Comparison of ENCODE assay signal across 1 cellular context in the genomic region with DNA sequence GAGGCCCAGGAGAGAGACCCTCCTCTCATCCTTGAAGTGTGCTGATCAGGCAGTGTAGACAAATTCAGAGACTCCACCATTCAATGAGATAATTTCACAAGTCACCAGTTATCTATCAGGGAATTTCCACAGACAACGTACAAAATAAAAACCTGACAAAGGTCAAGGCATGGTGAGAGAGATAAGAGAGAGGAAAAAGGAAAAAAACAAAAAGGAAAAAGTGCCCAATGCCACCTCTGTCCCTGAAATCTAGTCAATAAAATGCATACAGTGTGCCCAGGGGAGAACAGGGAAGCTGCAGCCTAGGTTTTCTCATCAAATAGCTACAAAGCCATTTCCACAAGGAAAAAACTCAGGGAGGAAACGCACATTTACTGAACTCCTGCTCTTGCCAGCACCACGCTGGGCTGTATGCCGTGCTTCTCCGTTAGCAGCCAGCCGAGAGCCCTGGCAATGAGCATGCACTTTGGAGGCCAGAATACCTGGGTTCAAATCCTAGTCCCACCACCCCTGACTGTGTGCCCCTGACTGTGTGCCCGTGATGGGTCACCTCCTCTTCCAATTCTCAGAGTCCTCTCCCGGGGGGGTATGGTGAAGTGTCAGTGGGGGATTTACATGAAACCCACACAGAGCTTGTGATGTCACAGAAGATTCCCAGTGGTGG.
TF ChIP-seq lines count a peak whose summit lies in the region.

No MANE protein-coding gene starts in this region.

TF ChIP-seq in K562, 482 proteins besides CTCF, POLR2A, EP300 and RAD21 (continued from another document and continues in another):
- TF ChIP-seq, protein P1, sequence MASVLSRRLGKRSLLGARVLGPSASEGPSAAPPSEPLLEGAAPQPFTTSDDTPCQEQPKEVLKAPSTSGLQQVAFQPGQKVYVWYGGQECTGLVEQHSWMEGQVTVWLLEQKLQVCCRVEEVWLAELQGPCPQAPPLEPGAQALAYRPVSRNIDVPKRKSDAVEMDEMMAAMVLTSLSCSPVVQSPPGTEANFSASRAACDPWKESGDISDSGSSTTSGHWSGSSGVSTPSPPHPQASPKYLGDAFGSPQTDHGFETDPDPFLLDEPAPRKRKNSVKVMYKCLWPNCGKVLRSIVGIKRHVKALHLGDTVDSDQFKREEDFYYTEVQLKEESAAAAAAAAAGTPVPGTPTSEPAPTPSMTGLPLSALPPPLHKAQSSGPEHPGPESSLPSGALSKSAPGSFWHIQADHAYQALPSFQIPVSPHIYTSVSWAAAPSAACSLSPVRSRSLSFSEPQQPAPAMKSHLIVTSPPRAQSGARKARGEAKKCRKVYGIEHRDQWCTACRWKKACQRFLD (CRISPR knock-in tag; IDR thresholded peaks at IDR 0.05), result no peak
- TF ChIP-seq CHD4 (IDR thresholded peaks at IDR 0.05; ENCODE audit: insufficient read depth, insufficient replicate concordance, low read depth, low read length, poor library complexity, severe bottlenecking), result no peak
- TF ChIP-seq ZNF253 (CRISPR knock-in tag; conservative IDR thresholded peaks at IDR 0.05), result no peak
- no peak for TF ChIP-seq ILF3 (IDR thresholded peaks at IDR 0.05; ENCODE audit: borderline replicate concordance)
- TF ChIP-seq, protein P2, sequence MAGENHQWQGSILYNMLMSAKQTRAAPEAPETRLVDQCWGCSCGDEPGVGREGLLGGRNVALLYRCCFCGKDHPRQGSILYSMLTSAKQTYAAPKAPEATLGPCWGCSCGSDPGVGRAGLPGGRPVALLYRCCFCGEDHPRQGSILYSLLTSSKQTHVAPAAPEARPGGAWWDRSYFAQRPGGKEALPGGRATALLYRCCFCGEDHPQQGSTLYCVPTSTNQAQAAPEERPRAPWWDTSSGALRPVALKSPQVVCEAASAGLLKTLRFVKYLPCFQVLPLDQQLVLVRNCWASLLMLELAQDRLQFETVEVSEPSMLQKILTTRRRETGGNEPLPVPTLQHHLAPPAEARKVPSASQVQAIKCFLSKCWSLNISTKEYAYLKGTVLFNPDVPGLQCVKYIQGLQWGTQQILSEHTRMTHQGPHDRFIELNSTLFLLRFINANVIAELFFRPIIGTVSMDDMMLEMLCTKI (IDR thresholded peaks at IDR 0.05; ENCODE audit: partially characterized antibody), result no peak
- no peak for TF ChIP-seq MYNN (IDR thresholded peaks at IDR 0.05)
- no peak for TF ChIP-seq MYNN (CRISPR knock-in tag; IDR thresholded peaks at IDR 0.05)
- no peak for TF ChIP-seq ZNF77 (CRISPR knock-in tag; IDR thresholded peaks at IDR 0.05)
- TF ChIP-seq RFX5 (IDR thresholded peaks at IDR 0.05; ENCODE audit: low read depth, low read length), result no peak
- TF ChIP-seq PHF20 (IDR thresholded peaks at IDR 0.05; ENCODE audit: partially characterized antibody), result no peak
- TF ChIP-seq, protein P3, sequence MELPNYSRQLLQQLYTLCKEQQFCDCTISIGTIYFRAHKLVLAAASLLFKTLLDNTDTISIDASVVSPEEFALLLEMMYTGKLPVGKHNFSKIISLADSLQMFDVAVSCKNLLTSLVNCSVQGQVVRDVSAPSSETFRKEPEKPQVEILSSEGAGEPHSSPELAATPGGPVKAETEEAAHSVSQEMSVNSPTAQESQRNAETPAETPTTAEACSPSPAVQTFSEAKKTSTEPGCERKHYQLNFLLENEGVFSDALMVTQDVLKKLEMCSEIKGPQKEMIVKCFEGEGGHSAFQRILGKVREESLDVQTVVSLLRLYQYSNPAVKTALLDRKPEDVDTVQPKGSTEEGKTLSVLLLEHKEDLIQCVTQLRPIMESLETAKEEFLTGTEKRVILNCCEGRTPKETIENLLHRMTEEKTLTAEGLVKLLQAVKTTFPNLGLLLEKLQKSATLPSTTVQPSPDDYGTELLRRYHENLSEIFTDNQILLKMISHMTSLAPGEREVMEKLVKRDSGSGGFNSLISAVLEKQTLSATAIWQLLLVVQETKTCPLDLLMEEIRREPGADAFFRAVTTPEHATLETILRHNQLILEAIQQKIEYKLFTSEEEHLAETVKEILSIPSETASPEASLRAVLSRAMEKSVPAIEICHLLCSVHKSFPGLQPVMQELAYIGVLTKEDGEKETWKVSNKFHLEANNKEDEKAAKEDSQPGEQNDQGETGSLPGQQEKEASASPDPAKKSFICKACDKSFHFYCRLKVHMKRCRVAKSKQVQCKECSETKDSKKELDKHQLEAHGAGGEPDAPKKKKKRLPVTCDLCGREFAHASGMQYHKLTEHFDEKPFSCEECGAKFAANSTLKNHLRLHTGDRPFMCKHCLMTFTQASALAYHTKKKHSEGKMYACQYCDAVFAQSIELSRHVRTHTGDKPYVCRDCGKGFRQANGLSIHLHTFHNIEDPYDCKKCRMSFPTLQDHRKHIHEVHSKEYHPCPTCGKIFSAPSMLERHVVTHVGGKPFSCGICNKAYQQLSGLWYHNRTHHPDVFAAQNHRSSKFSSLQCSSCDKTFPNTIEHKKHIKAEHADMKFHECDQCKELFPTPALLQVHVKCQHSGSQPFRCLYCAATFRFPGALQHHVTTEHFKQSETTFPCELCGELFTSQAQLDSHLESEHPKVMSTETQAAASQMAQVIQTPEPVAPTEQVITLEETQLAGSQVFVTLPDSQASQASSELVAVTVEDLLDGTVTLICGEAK (IDR thresholded peaks at IDR 0.05), result no peak
- TF ChIP-seq, protein P3 (CRISPR knock-in tag; IDR thresholded peaks at IDR 0.05), result no peak
- TF ChIP-seq, protein P4, sequence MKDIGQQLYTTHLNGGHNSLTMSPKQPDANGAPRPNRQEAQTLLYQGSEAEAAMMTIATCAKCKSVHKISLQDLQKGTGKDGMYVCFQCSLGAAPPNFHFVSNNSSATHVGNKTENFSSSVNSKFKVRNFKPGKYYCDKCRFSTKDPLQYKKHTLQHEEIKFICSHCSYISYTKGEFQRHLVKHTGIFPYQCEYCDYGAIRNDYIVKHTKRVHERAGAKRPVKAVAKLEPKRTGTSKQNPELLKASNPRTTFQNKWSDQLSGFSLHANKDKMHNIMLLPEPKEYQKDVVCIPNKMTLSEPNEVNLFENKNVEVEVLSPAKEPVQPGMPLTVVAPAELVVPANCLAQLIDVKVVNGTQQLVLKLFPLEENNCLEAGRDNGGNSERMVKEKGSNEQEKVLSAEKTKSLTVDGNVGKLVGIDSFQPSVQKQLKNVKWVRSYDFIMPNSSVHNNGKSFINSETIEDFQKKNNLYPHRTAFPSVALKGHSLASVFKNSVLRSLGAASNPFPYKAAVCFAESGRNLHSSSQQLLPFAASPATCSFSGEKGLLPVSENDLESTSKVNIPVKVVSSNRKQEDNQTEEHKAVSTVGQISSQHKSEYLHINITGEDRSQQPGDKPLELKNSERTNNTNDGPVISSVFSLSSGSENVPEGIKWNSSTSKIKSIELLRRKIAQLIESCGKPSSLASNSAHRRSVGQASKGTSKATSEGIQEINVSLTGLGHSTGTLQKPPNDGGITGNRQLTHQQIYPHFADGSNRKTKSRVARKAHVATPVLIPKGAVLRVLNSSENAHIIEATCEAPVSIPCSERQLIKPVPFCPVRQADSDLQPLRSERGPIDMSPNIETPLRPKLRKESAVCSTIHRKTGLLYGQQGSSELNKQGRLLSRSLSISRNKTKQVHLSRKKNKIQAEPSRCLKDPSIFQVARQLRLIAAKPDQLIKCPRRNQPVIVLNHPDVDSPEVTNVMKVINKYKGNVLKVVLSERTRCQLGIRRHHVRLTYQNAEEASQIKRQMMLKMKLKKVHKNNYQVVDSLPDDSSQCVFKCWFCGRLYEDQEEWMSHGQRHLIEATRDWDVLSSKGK (CRISPR knock-in tag; IDR thresholded peaks at IDR 0.05), result no peak
- no peak for TF ChIP-seq ZNF12 (CRISPR knock-in tag; IDR thresholded peaks at IDR 0.05)
- TF ChIP-seq CEBPB (tag; IDR thresholded peaks at IDR 0.05), result no peak
- TF ChIP-seq NFXL1 (CRISPR knock-in tag; IDR thresholded peaks at IDR 0.05), result no peak
- TF ChIP-seq XRCC3 (IDR thresholded peaks at IDR 0.05), result no peak
- TF ChIP-seq ZFPM2 (CRISPR knock-in tag; IDR thresholded peaks at IDR 0.05), result no peak
- no peak for TF ChIP-seq PHF8 (IDR thresholded peaks at IDR 0.05; ENCODE audit: borderline replicate concordance, low read length)
- no peak for TF ChIP-seq ZNF174 (CRISPR knock-in tag; IDR thresholded peaks at IDR 0.05)
- TF ChIP-seq, protein P5, sequence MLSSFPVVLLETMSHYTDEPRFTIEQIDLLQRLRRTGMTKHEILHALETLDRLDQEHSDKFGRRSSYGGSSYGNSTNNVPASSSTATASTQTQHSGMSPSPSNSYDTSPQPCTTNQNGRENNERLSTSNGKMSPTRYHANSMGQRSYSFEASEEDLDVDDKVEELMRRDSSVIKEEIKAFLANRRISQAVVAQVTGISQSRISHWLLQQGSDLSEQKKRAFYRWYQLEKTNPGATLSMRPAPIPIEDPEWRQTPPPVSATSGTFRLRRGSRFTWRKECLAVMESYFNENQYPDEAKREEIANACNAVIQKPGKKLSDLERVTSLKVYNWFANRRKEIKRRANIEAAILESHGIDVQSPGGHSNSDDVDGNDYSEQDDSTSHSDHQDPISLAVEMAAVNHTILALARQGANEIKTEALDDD (IDR thresholded peaks at IDR 0.05), result no peak
- no peak for TF ChIP-seq SNIP1 (IDR thresholded peaks at IDR 0.05; ENCODE audit: low read depth)
- 0 out of 2 replicates have a peak, but pooled peaks have one; percentile 19 for TF ChIP-seq MTA3 (IDR thresholded peaks at IDR 0.05; ENCODE audit: borderline replicate concordance)
- no peak for TF ChIP-seq MAZ (CRISPR knock-in tag; conservative IDR thresholded peaks at IDR 0.05 in 1 of 2, IDR thresholded peaks at IDR 0.05 in 1 of 2)
- TF ChIP-seq RAD51 (IDR thresholded peaks at IDR 0.05; ENCODE audit: borderline replicate concordance, low read depth), result no peak
- TF ChIP-seq, protein P6, sequence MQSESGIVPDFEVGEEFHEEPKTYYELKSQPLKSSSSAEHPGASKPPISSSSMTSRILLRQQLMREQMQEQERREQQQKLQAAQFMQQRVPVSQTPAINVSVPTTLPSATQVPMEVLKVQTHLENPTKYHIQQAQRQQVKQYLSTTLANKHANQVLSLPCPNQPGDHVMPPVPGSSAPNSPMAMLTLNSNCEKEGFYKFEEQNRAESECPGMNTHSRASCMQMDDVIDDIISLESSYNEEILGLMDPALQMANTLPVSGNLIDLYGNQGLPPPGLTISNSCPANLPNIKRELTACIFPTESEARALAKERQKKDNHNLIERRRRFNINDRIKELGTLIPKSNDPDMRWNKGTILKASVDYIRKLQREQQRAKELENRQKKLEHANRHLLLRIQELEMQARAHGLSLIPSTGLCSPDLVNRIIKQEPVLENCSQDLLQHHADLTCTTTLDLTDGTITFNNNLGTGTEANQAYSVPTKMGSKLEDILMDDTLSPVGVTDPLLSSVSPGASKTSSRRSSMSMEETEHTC (IDR thresholded peaks at IDR 0.05), result no peak
- TF ChIP-seq, protein P7, sequence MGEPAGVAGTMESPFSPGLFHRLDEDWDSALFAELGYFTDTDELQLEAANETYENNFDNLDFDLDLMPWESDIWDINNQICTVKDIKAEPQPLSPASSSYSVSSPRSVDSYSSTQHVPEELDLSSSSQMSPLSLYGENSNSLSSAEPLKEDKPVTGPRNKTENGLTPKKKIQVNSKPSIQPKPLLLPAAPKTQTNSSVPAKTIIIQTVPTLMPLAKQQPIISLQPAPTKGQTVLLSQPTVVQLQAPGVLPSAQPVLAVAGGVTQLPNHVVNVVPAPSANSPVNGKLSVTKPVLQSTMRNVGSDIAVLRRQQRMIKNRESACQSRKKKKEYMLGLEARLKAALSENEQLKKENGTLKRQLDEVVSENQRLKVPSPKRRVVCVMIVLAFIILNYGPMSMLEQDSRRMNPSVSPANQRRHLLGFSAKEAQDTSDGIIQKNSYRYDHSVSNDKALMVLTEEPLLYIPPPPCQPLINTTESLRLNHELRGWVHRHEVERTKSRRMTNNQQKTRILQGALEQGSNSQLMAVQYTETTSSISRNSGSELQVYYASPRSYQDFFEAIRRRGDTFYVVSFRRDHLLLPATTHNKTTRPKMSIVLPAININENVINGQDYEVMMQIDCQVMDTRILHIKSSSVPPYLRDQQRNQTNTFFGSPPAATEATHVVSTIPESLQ (CRISPR knock-in tag; IDR thresholded peaks at IDR 0.05), result no peak
- TF ChIP-seq ZNF384 (IDR thresholded peaks at IDR 0.05; ENCODE audit: low read depth, low read length), result peak; percentile 46; the same call in 1 of the 2 replicates
- TF ChIP-seq SMARCB1 (IDR thresholded peaks at IDR 0.05; ENCODE audit: insufficient read length, low read depth), result no peak
- peak; percentile 83 for TF ChIP-seq CBFA2T2 (conservative IDR thresholded peaks at IDR 0.05)
- TF ChIP-seq HNRNPH1 (optimal IDR thresholded peaks at IDR 0.05; ENCODE audit: low read depth, low read length), result no peak
- no peak for TF ChIP-seq ZBTB7A (IDR thresholded peaks at IDR 0.05; ENCODE audit: borderline replicate concordance, control insufficient read depth, low read depth, low read length)
- no peak for TF ChIP-seq SIN3A (IDR thresholded peaks at IDR 0.05; ENCODE audit: borderline replicate concordance in 2 of 2, control insufficient read depth in 1 of 2, low read depth in 2 of 2, low read length in 2 of 2)
- no peak for TF ChIP-seq MAFF (IDR thresholded peaks at IDR 0.05; ENCODE audit: low read length)
- TF ChIP-seq ZKSCAN3 (CRISPR knock-in tag; IDR thresholded peaks at IDR 0.05), result no peak
- TF ChIP-seq KLF16 (IDR thresholded peaks at IDR 0.05), result peak; percentile 36; the same call in 1 of the 2 replicates
- TF ChIP-seq BRF1 (IDR thresholded peaks at IDR 0.05; ENCODE audit: borderline replicate concordance, extremely low read depth, insufficient read length), result no peak
